In genomic region chr2:73228631-73229030, GRCh38 we compare ENCODE assay signal across 1 cellular context.
TF ChIP-seq lines count a peak whose summit lies in the region.

No MANE protein-coding gene starts in this region.

TF ChIP-seq in GM12878, 131 proteins besides CTCF, POLR2A, EP300 and RAD21:
- TF ChIP-seq KLF5 (IDR thresholded peaks at IDR 0.05; ENCODE audit: partially characterized antibody) (no peak), USF2 (IDR thresholded peaks at IDR 0.05; ENCODE audit: borderline replicate concordance, low read depth, low read length) (no peak), STAT1 (conservative IDR thresholded peaks at IDR 0.05) (no peak), ZBTB11 (CRISPR knock-in tag; IDR thresholded peaks at IDR 0.05) (no peak), RB1 (IDR thresholded peaks at IDR 0.05; ENCODE audit: borderline replicate concordance) (no peak), CUX1 (IDR thresholded peaks at IDR 0.05; ENCODE audit: insufficient replicate concordance, low read depth, low read length) (no peak), JUNB (IDR thresholded peaks at IDR 0.05) (no peak)
